15 cellular contexts compared by ENCODE assay signal in genomic region chr11:69817265-69818236, GRCh38. TPM values are rescaled to one million over a fixed set of nuclear protein-coding genes. Genes with fewer than 3 reads are reported as not detected.
DNase-seq lines count a peak whose midpoint lies in the region; ATAC-seq, FAIRE-seq and TF ChIP-seq lines count a peak whose summit lies in the region.
"Had no signal": no experiment of that assay in that cellular context is flagged by ENCODE, and none has a peak within 500 bp of the region (broad histone marks: within the 10 kb centered on the region; RNA-seq: fewer than 3 reads in every experiment).

No MANE protein-coding gene starts in this region.

- no peaks in the 10 kb centered on the region for H3K4me1 Mint-ChIP-seq in immature natural killer cell

- H3K4me3 Mint-ChIP-seq in immature natural killer cell = no peak overlapping the region

- peaks cover 0 to 3% (median 0%) of the 10 kb centered on the region in 3 donors for H3K36me3 Mint-ChIP-seq in immature natural killer cell

- DNase-seq in left ventricle myocardium inferior (no peak), left cardiac atrium (no peak), SW480 (ENCODE audit: low spot score) (peak; percentile 60), urothelium cell line (ENCODE audit: low spot score) (peak; percentile 51), H4 (ENCODE audit: low spot score) (no peak), immature natural killer cell (no peak)
- DNase-seq: AML-193; NCI-H1694 treated with DMSO at 0.1 percent for 48 hours; stimulated activated CD4-positive, alpha-beta T cell treated with anti-CD3 and anti-CD28 coated beads, Interleukin-2, amount 100 ng/mL, for 24 hours; T-helper 2 cell had no signal

- peaks cover 16% of the 10 kb centered on the region for H3K4me1 ChIP-seq in left ventricle myocardium inferior
- H3K4me1 ChIP-seq in iPS-18a (ENCODE audit: control insufficient read depth, low read depth, low read length) = no peaks in the 10 kb centered on the region

- H3K27me3 ChIP-seq in left ventricle myocardium inferior (ENCODE audit: low read depth) (peaks cover 94% of the 10 kb centered on the region), iPS-18a (ENCODE audit: control insufficient read depth, insufficient read depth, low read length) (peaks cover 88% of the 10 kb centered on the region)

- no peak for TF ChIP-seq CTCF in left ventricle myocardium inferior (IDR thresholded peaks at IDR 0.05; ENCODE audit: borderline replicate concordance)

- no peaks in the 10 kb centered on the region for H3K9me3 ChIP-seq in left ventricle myocardium inferior (replicated peaks)
- no peaks in the 10 kb centered on the region for H3K9me3 ChIP-seq in iPS-18a (ENCODE audit: control insufficient read depth, low read depth, low read length)
- H3K9me3 ChIP-seq: neutrophil had no signal

- H3K27ac ChIP-seq in left ventricle myocardium inferior (replicated peaks) = no peak overlapping the region
- H3K27ac ChIP-seq in iPS-18a (ENCODE audit: low read length) = no peak overlapping the region
- H3K27ac ChIP-seq: epithelial cell of prostate, neutrophil had no signal

- H3K36me3 ChIP-seq in left ventricle myocardium inferior (no peaks in the 10 kb centered on the region), iPS-18a (ENCODE audit: control insufficient read depth, low read depth, low read length) (no peaks in the 10 kb centered on the region)
- H3K36me3 ChIP-seq: neutrophil had no signal

- no peaks in the 10 kb centered on the region for H3K9me3 Mint-ChIP-seq in immature natural killer cell

- H3K27me3 Mint-ChIP-seq in immature natural killer cell (ENCODE audit: low read depth in 3 of 3) = peaks cover 5 to 13% (median 8%) of the 10 kb centered on the region in 3 donors

- intact Hi-C loops in left ventricle myocardium inferior (cut with micrococcal nuclease) = no loop called here
- intact Hi-C loops in left cardiac atrium (cut with DNase I) = loop anchor here in 1 of 2 donors (10.0 kb wide), 1 partner anchor 123 kb away; no protein-coding TSS in a partner anchor

- no peak overlapping the region for H3K27ac Mint-ChIP-seq in immature natural killer cell

- no peak overlapping the region for H3K9ac ChIP-seq in iPS-18a (ENCODE audit: low read length)

- FAIRE-seq in urothelium cell line (lab: Jason Lieb, UNC) = no peak
- FAIRE-seq: islet of Langerhans had no signal

- ATAC-seq in left cardiac atrium (no peak), GM19467 (IDR thresholded peaks at IDR 0.05; ENCODE audit: unreplicated experiment) (no peak)

- peak overlapping the region; percentile 52 for H3K4me3 ChIP-seq in left ventricle myocardium inferior
- H3K4me3 ChIP-seq in iPS-18a (ENCODE audit: low read length) = peak overlapping the region; percentile 33

RNA-seq across cellular contexts. Expression of gene FGF3, which starts 1.7 kb away (rescaled TPM):
- total RNA-seq in left ventricle myocardium inferior (not detected), left cardiac atrium (not detected)
- not detected in 2 replicates for total RNA-seq in H4 (2014; rRNA removed; shearing (Covaris generic))
- polyA plus RNA-seq in immature natural killer cell = not detected

RNA-seq across cellular contexts. Expression of gene FGF4, which starts 42.4 kb away (rescaled TPM):
- total RNA-seq in left ventricle myocardium inferior (not detected), left cardiac atrium (not detected)
- total RNA-seq in H4 (2014; rRNA removed; shearing (Covaris generic)) = 0.02 TPM in 1 of 2 replicates, not detected in the other
- not detected for polyA plus RNA-seq in immature natural killer cell

Comparison
In these comparisons a context has a peak if more than half of its experiments do, and no peak if none do; other contexts are left out.
1. DNase-seq: peak in SW480 (single experiment) and urothelium cell line (single experiment); none in left ventricle myocardium inferior (single experiment), left cardiac atrium (single experiment), H4 (single experiment) and immature natural killer cell (0 of 3).